In genomic region chr16:50722410-50722737, GRCh38 we compare ENCODE assay signal across 24 cellular contexts. TPM values are rescaled to one million over a fixed set of nuclear protein-coding genes. Genes with fewer than 3 reads are reported as not detected.
"Had no signal": no experiment of that assay in that cellular context is flagged by ENCODE, and none has a peak within 500 bp of the region (broad histone marks: within the 10 kb centered on the region; RNA-seq: fewer than 3 reads in every experiment).

No MANE protein-coding gene starts in this region.

- H3K4me1 ChIP-seq: gastroesophageal sphincter, psoas muscle, testis had no signal

- H3K27ac ChIP-seq: gastroesophageal sphincter, left lung, psoas muscle, testis had no signal

- ATAC-seq: activated naive CD8-positive, alpha-beta T cell treated with anti-CD3 and anti-CD28 coated beads, Interleukin-2, amount 50 U/mL, for 24 hours; gastroesophageal sphincter; heart left ventricle; left lung; psoas muscle; right cardiac atrium had no signal

- DNase-seq: activated B cell treated with CpG ODN at 0.5 μM for 24 hours; activated CD4-positive, alpha-beta memory T cell treated with anti-CD3 and anti-CD28 coated beads for 36 hours; activated CD4-positive, alpha-beta T cell treated with anti-CD3 and anti-CD28 coated beads for 4 hours; activated naive CD4-positive, alpha-beta T cell treated with Interleukin-2 at 50 U/mL for 16 hours; activated naive CD8-positive, alpha-beta T cell treated with anti-CD3 and anti-CD28 coated beads, Interleukin-2, amount 50 U/mL, for 24 hours; anterior cingulate cortex; caudate nucleus; heart left ventricle; left lung; psoas muscle; right cardiac atrium; stimulated activated CD4-positive, alpha-beta T cell treated with anti-CD3 and anti-CD28 coated beads, Interleukin-15, amount 100 ng/mL, for 24 hours; stimulated activated CD4-positive, alpha-beta T cell treated with anti-CD3 and anti-CD28 coated beads, Interleukin-2, amount 100 ng/mL, for 48 hours; SW 1271; T-helper 9 cell; testis had no signal

- H3K4me3 ChIP-seq: gastroesophageal sphincter, heart left ventricle, left lung, psoas muscle, skin epidermis, testis had no signal

- H3K4me3 Mint-ChIP-seq: activated B cell treated with CpG ODN at 0.5 μM for 24 hours; activated CD4-positive, alpha-beta memory T cell treated with anti-CD3 and anti-CD28 coated beads for 36 hours; activated naive CD8-positive, alpha-beta T cell treated with anti-CD3 and anti-CD28 coated beads, Interleukin-2, amount 50 U/mL, for 24 hours; brain; mesothelial cell of epicardium; neural crest cell had no signal

- H3K36me3 Mint-ChIP-seq: brain, mesothelial cell of epicardium, type B pancreatic cell had no signal

- H3K4me1 Mint-ChIP-seq: activated B cell treated with CpG ODN at 0.5 μM for 24 hours, brain had no signal

- H3K27ac Mint-ChIP-seq: activated B cell treated with CpG ODN at 0.5 μM for 24 hours; activated CD4-positive, alpha-beta memory T cell treated with anti-CD3 and anti-CD28 coated beads for 36 hours; activated naive CD8-positive, alpha-beta T cell treated with anti-CD3 and anti-CD28 coated beads, Interleukin-2, amount 50 U/mL, for 24 hours; brain; mesothelial cell of epicardium had no signal

- H3K27me3 Mint-ChIP-seq: activated B cell treated with CpG ODN at 0.5 μM for 24 hours; activated CD4-positive, alpha-beta memory T cell treated with anti-CD3 and anti-CD28 coated beads for 36 hours; activated naive CD8-positive, alpha-beta T cell treated with anti-CD3 and anti-CD28 coated beads, Interleukin-2, amount 50 U/mL, for 24 hours; type B pancreatic cell had no signal

- H3K9me3 ChIP-seq: gastroesophageal sphincter, psoas muscle, testis had no signal

- H3K27me3 ChIP-seq: gastroesophageal sphincter, heart left ventricle, left lung, testis had no signal

RNA-seq across cellular contexts. Expression of gene NOD2, which starts 29.0 kb away (rescaled TPM):
- total RNA-seq: osteocyte had no signal

RNA-seq across cellular contexts. Expression of gene SNX20, which starts 41.3 kb away (rescaled TPM):
- total RNA-seq: kidney epithelial cell, mesothelial cell of epicardium, neural crest cell, osteocyte had no signal
